Comparison of ENCODE assay signal across 1 cellular context in genomic region chr20:31474097-31474436, GRCh38.
TF ChIP-seq lines count a peak whose summit lies in the region.

No MANE protein-coding gene starts in this region.

TF ChIP-seq in K562, 482 proteins besides CTCF, POLR2A, EP300 and RAD21 (continued from another document):
- no peak for TF ChIP-seq ZNF512 (tag; IDR thresholded peaks at IDR 0.05)
- no peak for TF ChIP-seq PATZ1 (CRISPR knock-in tag; IDR thresholded peaks at IDR 0.05; ENCODE audit: borderline replicate concordance)
- TF ChIP-seq HDAC1 (IDR thresholded peaks at IDR 0.05) = no peak
